ENCODE assay signal across 22 cellular contexts in genomic region chr2:178125862-178126261, GRCh38. TPM values are rescaled to one million over a fixed set of nuclear protein-coding genes. Genes with fewer than 3 reads are reported as not detected.
"Had no signal": no experiment of that assay in that cellular context is flagged by ENCODE, and none has a peak within 500 bp of the region (broad histone marks: within the 10 kb centered on the region; RNA-seq: fewer than 3 reads in every experiment).

No MANE protein-coding gene starts in this region.

- H3K9me3 ChIP-seq: left ventricle myocardium inferior, psoas muscle, right atrium auricular region, tibial artery had no signal

- H3K27ac Mint-ChIP-seq: activated naive CD4-positive, alpha-beta T cell treated with anti-CD3 and anti-CD28 coated beads, Interleukin-2, amount 10 ng/mL, durations not matched to agents 7 days and 5 days; dendritic cell treated with granulocyte-macrophage colony-stimulating factor and Interleukin-4, amounts not matched to agents 40 ng/mL and 50 ng/mL, for 4 days; stimulated activated naive CD8-positive, alpha-beta T cell treated with anti-CD3 and anti-CD28 coated beads, Interleukin-15, amount 100 ng/mL, for 72 hours had no signal

- DNase-seq: activated CD4-positive, CD25-positive, alpha-beta regulatory T cell treated with anti-CD3 and anti-CD28 coated beads, Interleukin-2, amount 50 U/mL, for 72 hours; activated effector memory CD4-positive, alpha-beta T cell treated with anti-CD3 and anti-CD28 coated beads, Interleukin-2, amount 50 U/mL, for 16 hours; activated naive CD4-positive, alpha-beta T cell treated with anti-CD3 and anti-CD28 coated beads, Interleukin-2, amount 10 ng/mL, durations not matched to agents 7 days and 5 days; activated T-cell treated with anti-CD3 and anti-CD28 coated beads, Interleukin-2, amount 50 U/mL, for 4 hours; amygdala; body of pancreas; caudate nucleus; effector CD4-positive, alpha-beta T cell; erythroblast; foreskin keratinocyte; immature natural killer cell; left ventricle myocardium inferior; midbrain; natural killer cell; psoas muscle; stimulated activated naive CD8-positive, alpha-beta T cell treated with anti-CD3 and anti-CD28 coated beads, Interleukin-15, amount 100 ng/mL, for 72 hours; tibial artery had no signal

- ATAC-seq: activated T-cell treated with anti-CD3 and anti-CD28 coated beads, Interleukin-2, amount 50 U/mL, for 4 hours; body of pancreas; foreskin keratinocyte; natural killer cell; psoas muscle; stimulated activated naive CD8-positive, alpha-beta T cell treated with anti-CD3 and anti-CD28 coated beads, Interleukin-15, amount 100 ng/mL, for 72 hours had no signal

- H3K9me3 Mint-ChIP-seq: activated naive CD4-positive, alpha-beta T cell treated with anti-CD3 and anti-CD28 coated beads, Interleukin-2, amount 10 ng/mL, durations not matched to agents 7 days and 5 days; activated T-cell treated with anti-CD3 and anti-CD28 coated beads, Interleukin-2, amount 50 U/mL, for 4 hours; dendritic cell treated with granulocyte-macrophage colony-stimulating factor and Interleukin-4, amounts not matched to agents 40 ng/mL and 50 ng/mL, for 4 days; immature natural killer cell; natural killer cell; stimulated activated naive CD8-positive, alpha-beta T cell treated with anti-CD3 and anti-CD28 coated beads, Interleukin-15, amount 100 ng/mL, for 72 hours had no signal

- H3K27me3 ChIP-seq: body of pancreas, foreskin keratinocyte, right atrium auricular region, tibial artery had no signal

- H3K4me3 Mint-ChIP-seq: activated naive CD4-positive, alpha-beta T cell treated with anti-CD3 and anti-CD28 coated beads, Interleukin-2, amount 10 ng/mL, durations not matched to agents 7 days and 5 days; activated T-cell treated with anti-CD3 and anti-CD28 coated beads, Interleukin-2, amount 50 U/mL, for 4 hours; dendritic cell treated with granulocyte-macrophage colony-stimulating factor and Interleukin-4, amounts not matched to agents 40 ng/mL and 50 ng/mL, for 4 days; immature natural killer cell; natural killer cell; stimulated activated naive CD8-positive, alpha-beta T cell treated with anti-CD3 and anti-CD28 coated beads, Interleukin-15, amount 100 ng/mL, for 72 hours had no signal

- H3K27ac ChIP-seq: body of pancreas, foreskin keratinocyte, left ventricle myocardium inferior, psoas muscle, right atrium auricular region, tibial artery had no signal

- H3K4me1 ChIP-seq: body of pancreas, foreskin keratinocyte, left ventricle myocardium inferior, right atrium auricular region, tibial artery had no signal

- H3K27me3 Mint-ChIP-seq: activated naive CD4-positive, alpha-beta T cell treated with anti-CD3 and anti-CD28 coated beads, Interleukin-2, amount 10 ng/mL, durations not matched to agents 7 days and 5 days; dendritic cell treated with granulocyte-macrophage colony-stimulating factor and Interleukin-4, amounts not matched to agents 40 ng/mL and 50 ng/mL, for 4 days; stimulated activated naive CD8-positive, alpha-beta T cell treated with anti-CD3 and anti-CD28 coated beads, Interleukin-15, amount 100 ng/mL, for 72 hours had no signal

- H3K4me3 ChIP-seq: body of pancreas, left ventricle myocardium inferior, psoas muscle, right atrium auricular region, tibial artery had no signal

- H3K4me1 Mint-ChIP-seq: activated naive CD4-positive, alpha-beta T cell treated with anti-CD3 and anti-CD28 coated beads, Interleukin-2, amount 10 ng/mL, durations not matched to agents 7 days and 5 days; immature natural killer cell; stimulated activated naive CD8-positive, alpha-beta T cell treated with anti-CD3 and anti-CD28 coated beads, Interleukin-15, amount 100 ng/mL, for 72 hours had no signal

RNA-seq across cellular contexts. Expression of gene PDE11A, which starts 53.3 kb away (rescaled TPM):
- total RNA-seq: activated T-cell treated with anti-CD3 and anti-CD28 coated beads, Interleukin-2, amount 50 U/mL, for 4 hours; glomerular endothelial cell; lung microvascular endothelial cell; natural killer cell; T-helper 2 cell treated with Interferon-gamma antibody and Interleukin-4, amounts not matched to agents 100 ng/mL and 5 ng/mL, for 36 hours had no signal
- polyA plus RNA-seq: immature natural killer cell had no signal
